ENCODE assay signal across 8 cellular contexts in genomic region chr19:11578342-11579142, GRCh38. TPM values are rescaled to one million over a fixed set of nuclear protein-coding genes. Genes with fewer than 3 reads are reported as not detected.
A peak's percentile ranks its signal among the peaks of the same experiment; 100 is the strongest.
DNase-seq lines count a peak whose midpoint lies in the region; ATAC-seq and TF ChIP-seq lines count a peak whose summit lies in the region.

No MANE protein-coding gene starts in this region.

- ATAC-seq in activated naive CD8-positive, alpha-beta T cell treated with anti-CD3 and anti-CD28 coated beads, Interleukin-2, amount 50 U/mL, for 24 hours: no peak
- peak; percentile 84 for ATAC-seq in left colon

- H3K27me3 Mint-ChIP-seq in CD14-positive monocyte (ENCODE audit: low read depth in 3 of 3): peaks cover 2 to 16% (median 5%) of the 10 kb centered on the region in 3 donors
- H3K27me3 Mint-ChIP-seq in activated naive CD8-positive, alpha-beta T cell treated with anti-CD3 and anti-CD28 coated beads, Interleukin-2, amount 50 U/mL, for 24 hours: no peaks in the 10 kb centered on the region

- intact Hi-C loops in CD14-positive monocyte (cut with micrococcal nuclease): no loop called here
- intact Hi-C loops in left colon (cut with DNase I, micrococcal nuclease): no loop called here

- H3K4me1 Mint-ChIP-seq in CD14-positive monocyte: peaks cover 69% of the 10 kb centered on the region
- peaks cover 45% of the 10 kb centered on the region for H3K4me1 Mint-ChIP-seq in activated naive CD8-positive, alpha-beta T cell treated with anti-CD3 and anti-CD28 coated beads, Interleukin-2, amount 50 U/mL, for 24 hours

- in situ Hi-C loops in KBM-7 (cut with MboI; ENCODE audit: low pct_unique_long_range_greater_than_20kb, low sequenced_read_pairs): no loop called here

- peak overlapping the region in 6 of 7 donors; percentile 63 to 89 (median 84) for H3K27ac Mint-ChIP-seq in CD14-positive monocyte
- H3K27ac Mint-ChIP-seq in activated naive CD8-positive, alpha-beta T cell treated with anti-CD3 and anti-CD28 coated beads, Interleukin-2, amount 50 U/mL, for 24 hours: no peak overlapping the region

- DNase-seq in CD14-positive monocyte (ENCODE audit: low spot score): no peak
- DNase-seq in NB4 (ENCODE audit: low read depth): peak; percentile 32
- peak; percentile 42 for DNase-seq in activated naive CD8-positive, alpha-beta T cell treated with anti-CD3 and anti-CD28 coated beads, Interleukin-2, amount 50 U/mL, for 24 hours
- DNase-seq in left colon: peak; percentile 68 to 81
- DNase-seq in stimulated activated naive CD4-positive, alpha-beta T cell treated with Interleukin-2 at 50 U/mL for 16 hours (lab: John Stamatoyannopoulos, UW): peak; percentile 34
- no peak for DNase-seq in KBM-7
- no peak for DNase-seq in foreskin melanocyte
- no peak for DNase-seq in DMS 273 treated with DMSO at 0.1 percent for 48 hours (lab: John Stamatoyannopoulos, UW)

- H3K36me3 Mint-ChIP-seq in CD14-positive monocyte: peaks cover 3 to 5% of the 10 kb centered on the region in 2 donors
- H3K36me3 Mint-ChIP-seq in activated naive CD8-positive, alpha-beta T cell treated with anti-CD3 and anti-CD28 coated beads, Interleukin-2, amount 50 U/mL, for 24 hours (ENCODE audit: low read depth): no peaks in the 10 kb centered on the region

- H3K4me3 Mint-ChIP-seq in CD14-positive monocyte: peak overlapping the region; percentile 75 to 85
- H3K4me3 Mint-ChIP-seq in activated naive CD8-positive, alpha-beta T cell treated with anti-CD3 and anti-CD28 coated beads, Interleukin-2, amount 50 U/mL, for 24 hours: peak overlapping the region; percentile 68

- H3K4me3 ChIP-seq in NB4 (ENCODE audit: low read depth, low read length): no peak overlapping the region

- no peak for TF ChIP-seq POLR2A in NB4 (IDR thresholded peaks at IDR 0.05; ENCODE audit: extremely low read depth, insufficient read length)

- TF ChIP-seq CTCF in CD14-positive monocyte (IDR thresholded peaks at IDR 0.05) (no peak), NB4 (IDR thresholded peaks at IDR 0.05; ENCODE audit: low read depth, low read length) (no peak)

- peaks cover 0 to 13% (median 0%) of the 10 kb centered on the region in 7 donors for H3K9me3 Mint-ChIP-seq in CD14-positive monocyte
- no peaks in the 10 kb centered on the region for H3K9me3 Mint-ChIP-seq in activated naive CD8-positive, alpha-beta T cell treated with anti-CD3 and anti-CD28 coated beads, Interleukin-2, amount 50 U/mL, for 24 hours

RNA-seq across cellular contexts. Expression of gene ACP5, which starts 1.1 kb away (rescaled TPM):
- polyA plus RNA-seq in CD14-positive monocyte: 10 to 100 TPM; 20.1 to 31.2 TPM
- 10 to 100 TPM; 22.6 to 26.8 TPM for total RNA-seq in left colon

RNA-seq across cellular contexts. Expression of gene ZNF627, which starts 18.7 kb away (rescaled TPM):
- polyA plus RNA-seq in CD14-positive monocyte: 1 to 10 TPM; 3.4 to 3.7 TPM
- total RNA-seq in left colon: 1 to 10 TPM; 8.5 to 9.2 TPM

RNA-seq across cellular contexts. Expression of gene ELOF1, which starts 19.5 kb away (rescaled TPM):
- polyA plus RNA-seq in CD14-positive monocyte: 10 to 100 TPM; 77.5 to 95.5 TPM
- 10 to 100 TPM; 34.6 to 39.0 TPM for total RNA-seq in left colon

RNA-seq across cellular contexts. Expression of gene CNN1, which starts 39.9 kb away (rescaled TPM):
- not detected for polyA plus RNA-seq in CD14-positive monocyte
- 100 to 1,000 TPM in 1 of 2 donors, 1 to 10 TPM in 1; 6.9 to 254 TPM for total RNA-seq in left colon

RNA-seq across cellular contexts. Expression of gene ECSIT, which starts 49.6 kb away (rescaled TPM):
- 10 to 100 TPM; 26.4 to 28.3 TPM for polyA plus RNA-seq in CD14-positive monocyte
- 10 to 100 TPM; 52.8 to 64.5 TPM for total RNA-seq in left colon

Comparison
In these comparisons a context has a peak if more than half of its experiments do, and no peak if none do; other contexts are left out.
1. DNase-seq: peak in NB4 (single experiment), activated naive CD8-positive, alpha-beta T cell treated with anti-CD3 and anti-CD28 coated beads, Interleukin-2, amount 50 U/mL, for 24 hours (single experiment), left colon (2 of 2) and stimulated activated naive CD4-positive, alpha-beta T cell treated with Interleukin-2 at 50 U/mL for 16 hours (single experiment); none in CD14-positive monocyte (single experiment), KBM-7 (single experiment), foreskin melanocyte (single experiment) and DMS 273 treated with DMSO at 0.1 percent for 48 hours (single experiment).